Comparison of ENCODE assay signal across 19 cellular contexts in the genomic region with DNA sequence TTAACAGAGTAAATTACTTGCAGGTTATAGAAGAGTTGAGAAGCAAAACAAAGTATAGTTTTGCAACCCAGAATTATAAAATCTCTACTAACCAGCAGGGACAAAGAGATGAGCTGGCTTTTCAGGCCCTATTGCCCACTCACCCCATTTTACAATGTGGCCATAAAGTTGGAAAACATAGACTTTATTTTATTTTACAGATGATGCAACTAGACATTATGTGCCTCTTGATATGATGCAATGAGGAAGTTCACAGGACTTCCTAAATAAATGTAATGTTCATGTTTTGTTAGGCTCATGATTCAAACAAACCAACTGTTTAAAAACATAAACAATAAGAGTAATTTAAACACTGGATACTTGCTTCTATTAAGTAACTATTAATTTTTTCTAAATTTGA.
A peak's percentile ranks its signal among the peaks of the same experiment; 100 is the strongest.
DNase-seq lines count a peak whose midpoint lies in the region; ATAC-seq, FAIRE-seq and TF ChIP-seq lines count a peak whose summit lies in the region.
"Had no signal": no experiment of that assay in that cellular context is flagged by ENCODE, and none has a peak within 500 bp of the region (broad histone marks: within the 10 kb centered on the region; RNA-seq: fewer than 3 reads in every experiment).

No MANE protein-coding gene starts in this region.

- peak overlapping the region; percentile 80 for H3K9ac ChIP-seq in BLaER1
- H3K9ac ChIP-seq in KMS-11: no peak overlapping the region
- no peak overlapping the region for H3K9ac ChIP-seq in GM12878 (ENCODE audit: control insufficient read depth, insufficient read depth, low read length)

- no TSS peak for BruUV-seq in GM12878 (replicated peaks; lab: Mats Ljungman, UMichigan)

- H4K20me1 ChIP-seq in BLaER1 (no peaks in the 10 kb centered on the region), KMS-11 (ENCODE audit: insufficient read depth) (no peaks in the 10 kb centered on the region), GM12878 (ENCODE audit: control insufficient read depth, insufficient read depth) (no peaks in the 10 kb centered on the region)

- SMC1A ChIA-PET in GM12878 (lab: Charles Lee; ENCODE audit: uncharacterized antibody, unreplicated experiment): interaction anchor here (1.0 to 2.4 kb wide), 6 partner anchors 9 to 126 kb away, joined by 3 to 8 read pairs (median 4); no protein-coding TSS in a partner anchor

- H3K4me1 ChIP-seq in BLaER1: peaks cover 99% of the 10 kb centered on the region
- H3K4me1 ChIP-seq in KMS-11 (ENCODE audit: low read depth, poor library complexity, severe bottlenecking): peaks cover 25% of the 10 kb centered on the region
- H3K4me1 ChIP-seq in GM12878 (ENCODE audit: control insufficient read depth, insufficient read depth, low read length): no peaks in the 10 kb centered on the region

- RAD21 ChIA-PET in GM12878 (lab: Charles Lee; ENCODE audit: unreplicated experiment): no interaction called here

- H3K4me3 ChIP-seq in BLaER1 (peak overlapping the region; percentile 54; the same call in 1 of the 2 replicates), KMS-11 (IDR thresholded peaks at IDR 0.05; ENCODE audit: insufficient read depth, low read depth, low read length) (no peak overlapping the region), GM12878 (no peak overlapping the region)

- no peak for TF ChIP-seq RAD21 in GM12878 (IDR thresholded peaks at IDR 0.05; ENCODE audit: insufficient read depth, low read depth, low read length)

- H3K27ac ChIP-seq in BLaER1: peak overlapping the region; percentile 87
- H3K27ac ChIP-seq in KMS-11: peak overlapping the region; percentile 35; the same call in 1 of the 2 replicates
- no peak overlapping the region for H3K27ac ChIP-seq in GM12878 (ENCODE audit: control insufficient read depth, insufficient read depth)
- H3K27ac ChIP-seq: brain microvascular endothelial cell had no signal

- H3K36me3 ChIP-seq in BLaER1: peaks cover 15% of the 10 kb centered on the region
- H3K36me3 ChIP-seq in KMS-11 (ENCODE audit: insufficient read depth): no peaks in the 10 kb centered on the region
- no peaks in the 10 kb centered on the region for H3K36me3 ChIP-seq in GM12878 (ENCODE audit: control insufficient read depth in 2 of 2, insufficient read depth in 2 of 2, low read length in 1 of 2)
- H3K36me3 ChIP-seq: brain microvascular endothelial cell had no signal

- H3K79me2 ChIP-seq in KMS-11 (ENCODE audit: insufficient read depth, low read depth) (no peaks in the 10 kb centered on the region), GM12878 (ENCODE audit: control insufficient read depth, insufficient read depth, low read length) (no peaks in the 10 kb centered on the region)

- POLR2A ChIA-PET in GM12878 (lab: Charles Lee): interaction anchor here (0.8 kb wide), 1 partner anchor 9 kb away, joined by 3 read pairs; no protein-coding TSS in a partner anchor

- intact Hi-C loops in GM12878 (cut with micrococcal nuclease; ENCODE audit: unreplicated experiment): no loop called here
- intact Hi-C loops in left colon (cut with DNase I, micrococcal nuclease): no loop called here

- no peak for DNase-seq in GM12878 (ENCODE audit: low read depth, low spot score)
- DNase-seq in left colon: no peak
- DNase-seq in GM19238 (ENCODE audit: insufficient read length, low spot score): no peak
- DNase-seq in NCI-H1105 treated with DMSO at 0.1 percent for 48 hours (lab: John Stamatoyannopoulos, UW): no peak
- no peak for DNase-seq in NCI-H146 treated with DMSO at 0.1 percent for 48 hours (lab: John Stamatoyannopoulos, UW; ENCODE audit: unreplicated experiment)
- DNase-seq: activated CD4-positive, alpha-beta T cell treated with anti-CD3 and anti-CD28 coated beads for 36 hours; activated CD8-positive, alpha-beta memory T cell treated with anti-CD3 and anti-CD28 coated beads, Interleukin-2, amount 50 U/mL, for 48 hours; activated naive CD4-positive, alpha-beta T cell treated with anti-CD3 and anti-CD28 coated beads, Interleukin-2, amount 50 U/mL, for 16 hours; brain microvascular endothelial cell; KBM-7; NCI-H2081; NCI-H748 treated with DMSO at 0.1 percent for 48 hours; nucleus accumbens; stimulated activated CD4-positive, alpha-beta T cell treated with anti-CD3 and anti-CD28 coated beads, Interleukin-4, amount 100 ng/mL, for 4 hours; T-helper 17 cell had no signal

- H3K9me3 ChIP-seq in BLaER1 (peaks cover 12% of the 10 kb centered on the region), GM12878 (replicated peaks; ENCODE audit: control insufficient read depth, insufficient read depth, low read length) (peaks cover 11% of the 10 kb centered on the region)

- TF ChIP-seq POLR2A in GM12878 (IDR thresholded peaks at IDR 0.05; ENCODE audit: low read depth, low read length): no peak

- no peaks in the 10 kb centered on the region for H3K27me3 ChIP-seq in BLaER1
- no peaks in the 10 kb centered on the region for H3K27me3 ChIP-seq in KMS-11 (ENCODE audit: insufficient read depth, low read depth)
- no peaks in the 10 kb centered on the region for H3K27me3 ChIP-seq in GM12878 (replicated peaks in 1 of 2; ENCODE audit: control insufficient read depth in 2 of 2, insufficient read depth in 2 of 2, low read length in 1 of 2)
- H3K27me3 ChIP-seq: brain microvascular endothelial cell had no signal

- TF ChIP-seq CTCF in KMS-11 (conservative IDR thresholded peaks at IDR 0.05; ENCODE audit: low read depth, low read length): no peak
- no peak for TF ChIP-seq CTCF in GM12878 (IDR thresholded peaks at IDR 0.05 in 2 of 3, conservative IDR thresholded peaks at IDR 0.05 in 1 of 3; ENCODE audit: control insufficient read depth in 2 of 3, extremely low read depth in 1 of 3, insufficient read depth in 1 of 3, low read depth in 3 of 3, low read length in 3 of 3)

- no peak for FAIRE-seq in GM12878 (lab: Jason Lieb, UNC)

- H3K4me2 ChIP-seq in BLaER1 (peak overlapping the region; percentile 82), KMS-11 (peak overlapping the region; percentile 77), GM12878 (ENCODE audit: control insufficient read depth, insufficient read depth) (no peak overlapping the region)

- CTCF ChIA-PET in GM12878 (lab: Yijun Ruan, JAX): no interaction called here

- TF ChIP-seq EP300 in GM12878 (IDR thresholded peaks at IDR 0.05; ENCODE audit: borderline replicate concordance in 1 of 2, control insufficient read depth in 1 of 2, low read depth in 2 of 2, low read length in 2 of 2): no peak

- in situ Hi-C loops in GM12878 (cut with MboI): no loop called here

- ATAC-seq in GM12878: no peak
- ATAC-seq in left colon: peak; percentile 99
- ATAC-seq in GM21423 (IDR thresholded peaks at IDR 0.05; ENCODE audit: unreplicated experiment): no peak
- ATAC-seq: activated CD4-positive, alpha-beta T cell treated with anti-CD3 and anti-CD28 coated beads for 36 hours; sciatic nerve; T-helper 17 cell had no signal

- H2AFZ ChIP-seq in KMS-11 (ENCODE audit: low read depth): peak overlapping the region; percentile 6
- H2AFZ ChIP-seq in GM12878 (ENCODE audit: control insufficient read depth, low read depth, low read length): no peak overlapping the region

TF ChIP-seq in GM12878, 131 proteins besides CTCF, POLR2A, EP300 and RAD21:
- TF ChIP-seq, protein P1, sequence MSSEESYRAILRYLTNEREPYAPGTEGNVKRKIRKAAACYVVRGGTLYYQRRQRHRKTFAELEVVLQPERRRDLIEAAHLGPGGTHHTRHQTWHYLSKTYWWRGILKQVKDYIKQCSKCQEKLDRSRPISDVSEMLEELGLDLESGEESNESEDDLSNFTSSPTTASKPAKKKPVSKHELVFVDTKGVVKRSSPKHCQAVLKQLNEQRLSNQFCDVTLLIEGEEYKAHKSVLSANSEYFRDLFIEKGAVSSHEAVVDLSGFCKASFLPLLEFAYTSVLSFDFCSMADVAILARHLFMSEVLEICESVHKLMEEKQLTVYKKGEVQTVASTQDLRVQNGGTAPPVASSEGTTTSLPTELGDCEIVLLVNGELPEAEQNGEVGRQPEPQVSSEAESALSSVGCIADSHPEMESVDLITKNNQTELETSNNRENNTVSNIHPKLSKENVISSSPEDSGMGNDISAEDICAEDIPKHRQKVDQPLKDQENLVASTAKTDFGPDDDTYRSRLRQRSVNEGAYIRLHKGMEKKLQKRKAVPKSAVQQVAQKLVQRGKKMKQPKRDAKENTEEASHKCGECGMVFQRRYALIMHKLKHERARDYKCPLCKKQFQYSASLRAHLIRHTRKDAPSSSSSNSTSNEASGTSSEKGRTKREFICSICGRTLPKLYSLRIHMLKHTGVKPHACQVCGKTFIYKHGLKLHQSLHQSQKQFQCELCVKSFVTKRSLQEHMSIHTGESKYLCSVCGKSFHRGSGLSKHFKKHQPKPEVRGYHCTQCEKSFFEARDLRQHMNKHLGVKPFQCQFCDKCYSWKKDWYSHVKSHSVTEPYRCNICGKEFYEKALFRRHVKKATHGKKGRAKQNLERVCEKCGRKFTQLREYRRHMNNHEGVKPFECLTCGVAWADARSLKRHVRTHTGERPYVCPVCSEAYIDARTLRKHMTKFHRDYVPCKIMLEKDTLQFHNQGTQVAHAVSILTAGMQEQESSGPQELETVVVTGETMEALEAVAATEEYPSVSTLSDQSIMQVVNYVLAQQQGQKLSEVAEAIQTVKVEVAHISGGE (CRISPR knock-in tag; IDR thresholded peaks at IDR 0.05): no peak
- TF ChIP-seq, protein P2, sequence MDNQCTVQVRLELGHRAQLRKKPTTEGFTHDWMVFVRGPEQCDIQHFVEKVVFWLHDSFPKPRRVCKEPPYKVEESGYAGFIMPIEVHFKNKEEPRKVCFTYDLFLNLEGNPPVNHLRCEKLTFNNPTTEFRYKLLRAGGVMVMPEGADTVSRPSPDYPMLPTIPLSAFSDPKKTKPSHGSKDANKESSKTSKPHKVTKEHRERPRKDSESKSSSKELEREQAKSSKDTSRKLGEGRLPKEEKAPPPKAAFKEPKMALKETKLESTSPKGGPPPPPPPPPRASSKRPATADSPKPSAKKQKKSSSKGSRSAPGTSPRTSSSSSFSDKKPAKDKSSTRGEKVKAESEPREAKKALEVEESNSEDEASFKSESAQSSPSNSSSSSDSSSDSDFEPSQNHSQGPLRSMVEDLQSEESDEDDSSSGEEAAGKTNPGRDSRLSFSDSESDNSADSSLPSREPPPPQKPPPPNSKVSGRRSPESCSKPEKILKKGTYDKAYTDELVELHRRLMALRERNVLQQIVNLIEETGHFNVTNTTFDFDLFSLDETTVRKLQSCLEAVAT (IDR thresholded peaks at IDR 0.05): 0 out of 2 replicates have a peak, but pooled peaks have one; percentile 2
